Comparison of ENCODE assay signal across 12 cellular contexts in genomic region chr4:110854021-110854678, GRCh38.
A peak's percentile ranks its signal among the peaks of the same experiment; 100 is the strongest.
DNase-seq lines count a peak whose midpoint lies in the region; ATAC-seq and TF ChIP-seq lines count a peak whose summit lies in the region.
"Had no signal": no experiment of that assay in that cellular context is flagged by ENCODE, and none has a peak within 500 bp of the region (broad histone marks: within the 10 kb centered on the region; RNA-seq: fewer than 3 reads in every experiment).

No MANE protein-coding gene starts in this region.

- no peak overlapping the region for H3K4me3 ChIP-seq in AG04449 (ENCODE audit: low read depth, low read length)
- no peak overlapping the region for H3K4me3 ChIP-seq in SK-N-MC
- H3K4me3 ChIP-seq: BLaER1, esophagus muscularis mucosa had no signal

- peak overlapping the region; percentile 17; the same call in 1 of the 2 replicates for H3K27ac ChIP-seq in SK-N-MC
- H3K27ac ChIP-seq: BLaER1, esophagus muscularis mucosa had no signal

- H3K9me3 Mint-ChIP-seq in HFFc6 = no peaks in the 10 kb centered on the region
- H3K9me3 Mint-ChIP-seq: T-helper 2 cell treated with Interferon-gamma antibody and Interleukin-4, amounts not matched to agents 5 μg/mL and 100 μg/mL, for 36 hours had no signal

- no peaks in the 10 kb centered on the region for H3K9me3 ChIP-seq in SK-N-MC (ENCODE audit: low read depth, low read length)
- H3K9me3 ChIP-seq: BLaER1, esophagus muscularis mucosa had no signal

- peak overlapping the region; percentile 8; the same call in 1 of the 2 replicates for H3K27ac Mint-ChIP-seq in HFFc6
- H3K27ac Mint-ChIP-seq: natural killer cell; T-helper 2 cell treated with Interferon-gamma antibody and Interleukin-4, amounts not matched to agents 5 μg/mL and 100 μg/mL, for 36 hours had no signal

- peaks cover 7% of the 10 kb centered on the region for H3K27me3 Mint-ChIP-seq in HFFc6 (ENCODE audit: insufficient read depth)

- H3K9ac ChIP-seq in SK-N-MC (ENCODE audit: insufficient read length) = no peak overlapping the region
- H3K9ac ChIP-seq: BLaER1 had no signal

- TF ChIP-seq CTCF in AG04449 (IDR thresholded peaks at IDR 0.05; ENCODE audit: insufficient read depth, low read length, missing control alignments) (no peak), HFFc6 (IDR thresholded peaks at IDR 0.05) (no peak)

- DNase-seq in AG04449 (ENCODE audit: low read depth, low spot score) (peak; percentile 93), HFFc6 (peak; percentile 95), SK-N-MC (ENCODE audit: low read depth, low spot score) (no peak), hepatic stellate cell (ENCODE audit: low spot score) (peak; percentile 12), NCI-H1092 treated with DMSO at 0.1 percent for 48 hours (lab: John Stamatoyannopoulos, UW) (no peak), NOMO-1 (lab: John Stamatoyannopoulos, UW; ENCODE audit: unreplicated experiment in 2 of 2) (no peak), NCI-H2227 (lab: John Stamatoyannopoulos, UW; ENCODE audit: unreplicated experiment) (no peak)
- DNase-seq: natural killer cell had no signal

- no peaks in the 10 kb centered on the region for H3K36me3 Mint-ChIP-seq in HFFc6 (ENCODE audit: low read depth)
- H3K36me3 Mint-ChIP-seq: natural killer cell had no signal

- ATAC-seq in GM18511 (IDR thresholded peaks at IDR 0.05; ENCODE audit: unreplicated experiment) = no peak
- ATAC-seq: natural killer cell had no signal

- CTCF ChIA-PET in AG04449 (lab: Yijun Ruan, JAX) = interaction anchor here (1.4 kb wide), 1 partner anchor 10 kb away, joined by 3 read pairs; no protein-coding TSS in a partner anchor

- POLR2A ChIA-PET in AG04449 (lab: Yijun Ruan, JAX) = interaction anchor here (0.8 to 1.3 kb wide), 3 partner anchors 13 to 173 kb away, joined by 3 to 10 read pairs (median 5); no protein-coding TSS in a partner anchor

- peak overlapping the region; percentile 32 for H3K4me3 Mint-ChIP-seq in HFFc6
- H3K4me3 Mint-ChIP-seq: natural killer cell; T-helper 2 cell treated with Interferon-gamma antibody and Interleukin-4, amounts not matched to agents 5 μg/mL and 100 μg/mL, for 36 hours had no signal

- no peaks in the 10 kb centered on the region for H3K36me3 ChIP-seq in SK-N-MC (ENCODE audit: insufficient read depth, low read length)
- H3K36me3 ChIP-seq: BLaER1, esophagus muscularis mucosa had no signal

- peaks cover 15% of the 10 kb centered on the region for H3K4me1 Mint-ChIP-seq in HFFc6 (ENCODE audit: low read depth)
- H3K4me1 Mint-ChIP-seq: natural killer cell had no signal

Comparison
In these comparisons a context has a peak if more than half of its experiments do, and no peak if none do; other contexts are left out.
1. DNase-seq: peak in AG04449 (single experiment), HFFc6 (single experiment) and hepatic stellate cell (single experiment); none in SK-N-MC (single experiment), NCI-H1092 treated with DMSO at 0.1 percent for 48 hours (single experiment), NOMO-1 (0 of 2) and NCI-H2227 (single experiment).